ENCODE assay signal across 8 cellular contexts in the genomic region with DNA sequence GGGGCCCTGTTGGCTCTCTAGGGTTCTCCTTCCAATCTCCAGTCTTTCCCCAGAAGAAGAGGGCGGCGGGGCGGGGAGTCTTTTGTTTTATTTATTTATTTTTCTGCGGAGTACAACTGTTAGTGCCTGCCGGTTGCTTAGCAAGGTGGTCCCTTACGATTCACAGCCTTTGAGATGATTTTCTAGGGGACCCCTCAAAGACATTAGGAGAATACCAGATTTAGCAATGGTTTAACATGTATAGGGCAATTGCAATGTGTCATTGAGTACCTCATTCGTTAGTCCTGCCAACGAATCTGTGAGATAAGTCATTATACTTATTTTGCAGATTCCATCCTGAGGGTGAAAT. TPM values are rescaled to one million over a fixed set of nuclear protein-coding genes. Genes with fewer than 3 reads are reported as not detected.
A peak's percentile ranks its signal among the peaks of the same experiment; 100 is the strongest.
DNase-seq lines count a peak whose midpoint lies in the region; ATAC-seq and TF ChIP-seq lines count a peak whose summit lies in the region.

No MANE protein-coding gene starts in this region.

- H3K36me3 ChIP-seq in OCI-LY1 (ENCODE audit: insufficient read depth, low read length) = peaks cover 33% of the 10 kb centered on the region

- ATAC-seq in omental fat pad (ENCODE audit: low FRiP score) = no peak

- no peaks in the 10 kb centered on the region for H3F3A ChIP-seq in OCI-LY1 (ENCODE audit: insufficient read depth, low read length)

- peaks cover 9% of the 10 kb centered on the region for H3K36me3 Mint-ChIP-seq in progenitor cell of endocrine pancreas (ENCODE audit: insufficient read depth)

- H3K27me3 ChIP-seq in OCI-LY1 (ENCODE audit: insufficient read depth, low read length) = no peaks in the 10 kb centered on the region

- H3K79me2 ChIP-seq in OCI-LY1 (ENCODE audit: insufficient read depth, low read length) = peaks cover 9% of the 10 kb centered on the region

- TF ChIP-seq CTCF in OCI-LY1 (IDR thresholded peaks at IDR 0.05; ENCODE audit: low read length) = no peak
- TF ChIP-seq CTCF in epithelial cell of esophagus (IDR thresholded peaks at IDR 0.05; ENCODE audit: insufficient read depth, low read depth, low read length, missing control alignments) = no peak
- no peak for TF ChIP-seq CTCF in progenitor cell of endocrine pancreas (IDR thresholded peaks at IDR 0.05; ENCODE audit: unreplicated experiment)
- TF ChIP-seq CTCF in omental fat pad (IDR thresholded peaks at IDR 0.05) = no peak

- peak overlapping the region; percentile 93 for H2AFZ ChIP-seq in OCI-LY1 (ENCODE audit: low read length)

- H4K20me1 ChIP-seq in OCI-LY1 (ENCODE audit: insufficient read depth, low read length) = no peaks in the 10 kb centered on the region

- H3K9me3 Mint-ChIP-seq in progenitor cell of endocrine pancreas (ENCODE audit: low read depth) = no peaks in the 10 kb centered on the region

- no peak overlapping the region for H3K27ac ChIP-seq in OCI-LY1 (ENCODE audit: low read depth, low read length, poor library complexity, severe bottlenecking)

- peak overlapping the region; percentile 94 for H3K4me3 Mint-ChIP-seq in progenitor cell of endocrine pancreas (ENCODE audit: low read depth)

- peaks cover 50% of the 10 kb centered on the region for H3K4me1 ChIP-seq in OCI-LY1 (ENCODE audit: insufficient read depth, low read length, severe bottlenecking)

- H3K4me2 ChIP-seq in OCI-LY1 (ENCODE audit: low read length) = peak overlapping the region; percentile 86

- DNase-seq in epithelial cell of esophagus (ENCODE audit: low read depth) = no peak
- DNase-seq in progenitor cell of endocrine pancreas (ENCODE audit: low spot score, unreplicated experiment) = no peak
- DNase-seq in omental fat pad (ENCODE audit: low spot score) = no peak
- no peak for DNase-seq in NCI-H1417 (lab: John Stamatoyannopoulos, UW)
- no peak for DNase-seq in stimulated activated CD4-positive, alpha-beta T cell treated with anti-CD3 and anti-CD28 coated beads, Interleukin-4, amount 100 ng/mL, for 24 hours
- no peak for DNase-seq in NCI-H187 (lab: John Stamatoyannopoulos, UW)

- H3K9ac ChIP-seq in OCI-LY1 (ENCODE audit: low read length) = peak overlapping the region; percentile 42

- no peaks in the 10 kb centered on the region for H3K27me3 Mint-ChIP-seq in progenitor cell of endocrine pancreas

- H3K27ac Mint-ChIP-seq in progenitor cell of endocrine pancreas = peak overlapping the region; percentile 97

- H3K4me3 ChIP-seq in GM08714 (ENCODE audit: low read length) = peak overlapping the region; percentile 94; the same call in 1 of the 2 replicates
- peak overlapping the region; percentile 89 for H3K4me3 ChIP-seq in OCI-LY1 (ENCODE audit: low read depth, low read length, poor library complexity, severe bottlenecking)
- H3K4me3 ChIP-seq in epithelial cell of esophagus (ENCODE audit: low read length) = peak overlapping the region; percentile 99

- H3K9me2 ChIP-seq in OCI-LY1 (ENCODE audit: low read depth, low read length) = no peaks in the 10 kb centered on the region

- H3K9me3 ChIP-seq in OCI-LY1 (ENCODE audit: low read length) = no peaks in the 10 kb centered on the region

- peaks cover 24% of the 10 kb centered on the region for H3K4me1 Mint-ChIP-seq in progenitor cell of endocrine pancreas (ENCODE audit: low read depth)

RNA-seq across cellular contexts. Expression of gene MRPL16, which starts 0.3 kb away (rescaled TPM):
- total RNA-seq in progenitor cell of endocrine pancreas = 44.2 and 44.7 TPM in 2 replicates
- total RNA-seq in omental fat pad = 10 to 100 TPM; 28.1 to 50.9 (median 38.3) TPM

RNA-seq across cellular contexts. Expression of gene CBLIF, which starts 34.4 kb away (rescaled TPM):
- 17.9 and 27.1 TPM in 2 replicates for total RNA-seq in progenitor cell of endocrine pancreas
- total RNA-seq in omental fat pad = not detected

RNA-seq across cellular contexts. Expression of gene TCN1, which starts 55.4 kb away (rescaled TPM):
- total RNA-seq in progenitor cell of endocrine pancreas (3.2 and 3.5 TPM in 2 replicates), omental fat pad (not detected)

RNA-seq across cellular contexts. Expression of gene STX3, which starts 55.7 kb away (rescaled TPM):
- total RNA-seq in progenitor cell of endocrine pancreas (91.5 and 113 TPM in 2 replicates), omental fat pad (10 to 100 TPM; 19.9 to 37.4 (median 31.9) TPM)

Comparison
In these comparisons a context has a peak if more than half of its experiments do, and no peak if none do; other contexts are left out.
1. RNA of gene CBLIF, which starts 34.4 kb away (total RNA-seq): 17.9 to 27.1 TPM in progenitor cell of endocrine pancreas; not detected in omental fat pad; every median in the first group is over 10 times any median in the second.
2. Peak in every context shown above with its lines, with median percentiles within 50 percentile points of each other: H3K4me3 ChIP-seq.